ENCODE assay signal across 1 cellular context in the genomic region with DNA sequence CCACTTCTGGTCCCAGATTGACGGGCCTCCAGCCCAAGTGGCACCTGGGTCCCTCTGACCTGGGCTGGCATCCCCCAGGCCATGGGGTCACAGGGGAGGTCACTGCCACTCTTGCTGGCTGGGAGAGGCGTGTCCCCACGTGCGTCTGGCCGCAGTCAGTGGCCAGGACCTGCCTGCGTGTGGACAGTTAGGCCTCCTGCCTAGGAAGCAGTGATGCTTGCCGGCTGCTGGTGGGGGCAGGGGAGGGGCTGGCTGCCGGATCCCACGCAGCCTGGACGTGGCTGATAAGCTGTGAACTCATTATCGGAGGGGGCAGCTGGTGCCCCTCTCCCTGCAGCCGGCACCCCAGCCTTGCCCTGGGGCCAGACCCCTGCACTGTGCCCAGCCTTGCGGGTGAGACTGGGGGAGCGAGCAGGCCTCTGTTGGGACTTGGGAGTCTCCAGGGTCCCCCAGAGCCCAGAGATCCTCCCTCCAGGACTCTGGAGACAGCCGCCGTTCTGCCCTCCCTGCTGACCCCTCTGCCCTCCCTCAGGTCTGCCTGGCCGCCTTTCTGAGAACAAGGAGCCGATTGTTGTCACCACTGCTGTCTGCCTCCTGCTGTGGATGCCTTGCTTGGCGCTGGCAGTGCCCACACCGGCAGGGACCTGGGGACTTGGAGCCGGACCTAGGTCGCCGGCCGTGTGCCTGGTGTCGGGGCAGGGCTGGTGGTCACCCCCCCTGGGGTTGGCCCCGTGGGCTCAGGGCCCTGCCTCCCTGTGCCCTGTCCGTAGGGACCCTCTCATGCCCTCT.
TF ChIP-seq lines count a peak whose summit lies in the region.

No MANE protein-coding gene starts in this region.

TF ChIP-seq in HepG2, 621 proteins besides CTCF, POLR2A, EP300 and RAD21 (continued from another document and continues in another):
- TF ChIP-seq, protein P1, sequence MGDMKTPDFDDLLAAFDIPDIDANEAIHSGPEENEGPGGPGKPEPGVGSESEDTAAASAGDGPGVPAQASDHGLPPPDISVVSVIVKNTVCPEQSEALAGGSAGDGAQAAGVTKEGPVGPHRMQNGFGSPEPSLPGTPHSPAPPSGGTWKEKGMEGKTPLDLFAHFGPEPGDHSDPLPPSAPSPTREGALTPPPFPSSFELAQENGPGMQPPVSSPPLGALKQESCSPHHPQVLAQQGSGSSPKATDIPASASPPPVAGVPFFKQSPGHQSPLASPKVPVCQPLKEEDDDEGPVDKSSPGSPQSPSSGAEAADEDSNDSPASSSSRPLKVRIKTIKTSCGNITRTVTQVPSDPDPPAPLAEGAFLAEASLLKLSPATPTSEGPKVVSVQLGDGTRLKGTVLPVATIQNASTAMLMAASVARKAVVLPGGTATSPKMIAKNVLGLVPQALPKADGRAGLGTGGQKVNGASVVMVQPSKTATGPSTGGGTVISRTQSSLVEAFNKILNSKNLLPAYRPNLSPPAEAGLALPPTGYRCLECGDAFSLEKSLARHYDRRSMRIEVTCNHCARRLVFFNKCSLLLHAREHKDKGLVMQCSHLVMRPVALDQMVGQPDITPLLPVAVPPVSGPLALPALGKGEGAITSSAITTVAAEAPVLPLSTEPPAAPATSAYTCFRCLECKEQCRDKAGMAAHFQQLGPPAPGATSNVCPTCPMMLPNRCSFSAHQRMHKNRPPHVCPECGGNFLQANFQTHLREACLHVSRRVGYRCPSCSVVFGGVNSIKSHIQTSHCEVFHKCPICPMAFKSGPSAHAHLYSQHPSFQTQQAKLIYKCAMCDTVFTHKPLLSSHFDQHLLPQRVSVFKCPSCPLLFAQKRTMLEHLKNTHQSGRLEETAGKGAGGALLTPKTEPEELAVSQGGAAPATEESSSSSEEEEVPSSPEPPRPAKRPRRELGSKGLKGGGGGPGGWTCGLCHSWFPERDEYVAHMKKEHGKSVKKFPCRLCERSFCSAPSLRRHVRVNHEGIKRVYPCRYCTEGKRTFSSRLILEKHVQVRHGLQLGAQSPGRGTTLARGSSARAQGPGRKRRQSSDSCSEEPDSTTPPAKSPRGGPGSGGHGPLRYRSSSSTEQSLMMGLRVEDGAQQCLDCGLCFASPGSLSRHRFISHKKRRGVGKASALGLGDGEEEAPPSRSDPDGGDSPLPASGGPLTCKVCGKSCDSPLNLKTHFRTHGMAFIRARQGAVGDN (CRISPR knock-in tag; IDR thresholded peaks at IDR 0.05), result peak; percentile 46
- TF ChIP-seq SSRP1 (CRISPR knock-in tag; IDR thresholded peaks at IDR 0.05) (no peak), ZNF720 (CRISPR knock-in tag; IDR thresholded peaks at IDR 0.05) (no peak), RFXAP (CRISPR knock-in tag; IDR thresholded peaks at IDR 0.05; ENCODE audit: borderline replicate concordance) (no peak), TBL1XR1 (IDR thresholded peaks at IDR 0.05; ENCODE audit: borderline replicate concordance, low read length, partially characterized antibody) (no peak), MBD4 (IDR thresholded peaks at IDR 0.05; ENCODE audit: borderline replicate concordance, low read length) (no peak), ZBTB38 (CRISPR knock-in tag; IDR thresholded peaks at IDR 0.05) (no peak; the same call in 1 of the 2 replicates), NFIB (CRISPR knock-in tag; IDR thresholded peaks at IDR 0.05; ENCODE audit: borderline replicate concordance) (no peak), ZNF891 (CRISPR knock-in tag; IDR thresholded peaks at IDR 0.05) (no peak), GATA4 (IDR thresholded peaks at IDR 0.05; ENCODE audit: borderline replicate concordance, low read depth) (no peak), TP53 (CRISPR knock-in tag; conservative IDR thresholded peaks at IDR 0.05) (no peak), PRMT3 (CRISPR knock-in tag; IDR thresholded peaks at IDR 0.05; ENCODE audit: borderline replicate concordance, low read depth) (no peak), SAP130 (CRISPR knock-in tag; IDR thresholded peaks at IDR 0.05; ENCODE audit: low read depth) (no peak; the same call in 1 of the 2 replicates)
- TF ChIP-seq, protein P2, sequence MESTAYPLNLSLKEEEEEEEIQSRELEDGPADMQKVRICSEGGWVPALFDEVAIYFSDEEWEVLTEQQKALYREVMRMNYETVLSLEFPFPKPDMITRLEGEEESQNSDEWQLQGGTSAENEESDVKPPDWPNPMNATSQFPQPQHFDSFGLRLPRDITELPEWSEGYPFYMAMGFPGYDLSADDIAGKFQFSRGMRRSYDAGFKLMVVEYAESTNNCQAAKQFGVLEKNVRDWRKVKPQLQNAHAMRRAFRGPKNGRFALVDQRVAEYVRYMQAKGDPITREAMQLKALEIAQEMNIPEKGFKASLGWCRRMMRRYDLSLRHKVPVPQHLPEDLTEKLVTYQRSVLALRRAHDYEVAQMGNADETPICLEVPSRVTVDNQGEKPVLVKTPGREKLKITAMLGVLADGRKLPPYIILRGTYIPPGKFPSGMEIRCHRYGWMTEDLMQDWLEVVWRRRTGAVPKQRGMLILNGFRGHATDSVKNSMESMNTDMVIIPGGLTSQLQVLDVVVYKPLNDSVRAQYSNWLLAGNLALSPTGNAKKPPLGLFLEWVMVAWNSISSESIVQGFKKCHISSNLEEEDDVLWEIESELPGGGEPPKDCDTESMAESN (CRISPR knock-in tag; conservative IDR thresholded peaks at IDR 0.05), result no peak
- TF ChIP-seq, protein P3, sequence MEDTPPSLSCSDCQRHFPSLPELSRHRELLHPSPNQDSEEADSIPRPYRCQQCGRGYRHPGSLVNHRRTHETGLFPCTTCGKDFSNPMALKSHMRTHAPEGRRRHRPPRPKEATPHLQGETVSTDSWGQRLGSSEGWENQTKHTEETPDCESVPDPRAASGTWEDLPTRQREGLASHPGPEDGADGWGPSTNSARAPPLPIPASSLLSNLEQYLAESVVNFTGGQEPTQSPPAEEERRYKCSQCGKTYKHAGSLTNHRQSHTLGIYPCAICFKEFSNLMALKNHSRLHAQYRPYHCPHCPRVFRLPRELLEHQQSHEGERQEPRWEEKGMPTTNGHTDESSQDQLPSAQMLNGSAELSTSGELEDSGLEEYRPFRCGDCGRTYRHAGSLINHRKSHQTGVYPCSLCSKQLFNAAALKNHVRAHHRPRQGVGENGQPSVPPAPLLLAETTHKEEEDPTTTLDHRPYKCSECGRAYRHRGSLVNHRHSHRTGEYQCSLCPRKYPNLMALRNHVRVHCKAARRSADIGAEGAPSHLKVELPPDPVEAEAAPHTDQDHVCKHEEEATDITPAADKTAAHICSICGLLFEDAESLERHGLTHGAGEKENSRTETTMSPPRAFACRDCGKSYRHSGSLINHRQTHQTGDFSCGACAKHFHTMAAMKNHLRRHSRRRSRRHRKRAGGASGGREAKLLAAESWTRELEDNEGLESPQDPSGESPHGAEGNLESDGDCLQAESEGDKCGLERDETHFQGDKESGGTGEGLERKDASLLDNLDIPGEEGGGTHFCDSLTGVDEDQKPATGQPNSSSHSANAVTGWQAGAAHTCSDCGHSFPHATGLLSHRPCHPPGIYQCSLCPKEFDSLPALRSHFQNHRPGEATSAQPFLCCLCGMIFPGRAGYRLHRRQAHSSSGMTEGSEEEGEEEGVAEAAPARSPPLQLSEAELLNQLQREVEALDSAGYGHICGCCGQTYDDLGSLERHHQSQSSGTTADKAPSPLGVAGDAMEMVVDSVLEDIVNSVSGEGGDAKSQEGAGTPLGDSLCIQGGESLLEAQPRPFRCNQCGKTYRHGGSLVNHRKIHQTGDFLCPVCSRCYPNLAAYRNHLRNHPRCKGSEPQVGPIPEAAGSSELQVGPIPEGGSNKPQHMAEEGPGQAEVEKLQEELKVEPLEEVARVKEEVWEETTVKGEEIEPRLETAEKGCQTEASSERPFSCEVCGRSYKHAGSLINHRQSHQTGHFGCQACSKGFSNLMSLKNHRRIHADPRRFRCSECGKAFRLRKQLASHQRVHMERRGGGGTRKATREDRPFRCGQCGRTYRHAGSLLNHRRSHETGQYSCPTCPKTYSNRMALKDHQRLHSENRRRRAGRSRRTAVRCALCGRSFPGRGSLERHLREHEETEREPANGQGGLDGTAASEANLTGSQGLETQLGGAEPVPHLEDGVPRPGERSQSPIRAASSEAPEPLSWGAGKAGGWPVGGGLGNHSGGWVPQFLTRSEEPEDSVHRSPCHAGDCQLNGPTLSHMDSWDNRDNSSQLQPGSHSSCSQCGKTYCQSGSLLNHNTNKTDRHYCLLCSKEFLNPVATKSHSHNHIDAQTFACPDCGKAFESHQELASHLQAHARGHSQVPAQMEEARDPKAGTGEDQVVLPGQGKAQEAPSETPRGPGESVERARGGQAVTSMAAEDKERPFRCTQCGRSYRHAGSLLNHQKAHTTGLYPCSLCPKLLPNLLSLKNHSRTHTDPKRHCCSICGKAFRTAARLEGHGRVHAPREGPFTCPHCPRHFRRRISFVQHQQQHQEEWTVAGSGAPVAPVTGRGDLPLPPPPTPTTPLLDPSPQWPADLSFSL (CRISPR knock-in tag; IDR thresholded peaks at IDR 0.05), result no peak
- TF ChIP-seq, protein P4, sequence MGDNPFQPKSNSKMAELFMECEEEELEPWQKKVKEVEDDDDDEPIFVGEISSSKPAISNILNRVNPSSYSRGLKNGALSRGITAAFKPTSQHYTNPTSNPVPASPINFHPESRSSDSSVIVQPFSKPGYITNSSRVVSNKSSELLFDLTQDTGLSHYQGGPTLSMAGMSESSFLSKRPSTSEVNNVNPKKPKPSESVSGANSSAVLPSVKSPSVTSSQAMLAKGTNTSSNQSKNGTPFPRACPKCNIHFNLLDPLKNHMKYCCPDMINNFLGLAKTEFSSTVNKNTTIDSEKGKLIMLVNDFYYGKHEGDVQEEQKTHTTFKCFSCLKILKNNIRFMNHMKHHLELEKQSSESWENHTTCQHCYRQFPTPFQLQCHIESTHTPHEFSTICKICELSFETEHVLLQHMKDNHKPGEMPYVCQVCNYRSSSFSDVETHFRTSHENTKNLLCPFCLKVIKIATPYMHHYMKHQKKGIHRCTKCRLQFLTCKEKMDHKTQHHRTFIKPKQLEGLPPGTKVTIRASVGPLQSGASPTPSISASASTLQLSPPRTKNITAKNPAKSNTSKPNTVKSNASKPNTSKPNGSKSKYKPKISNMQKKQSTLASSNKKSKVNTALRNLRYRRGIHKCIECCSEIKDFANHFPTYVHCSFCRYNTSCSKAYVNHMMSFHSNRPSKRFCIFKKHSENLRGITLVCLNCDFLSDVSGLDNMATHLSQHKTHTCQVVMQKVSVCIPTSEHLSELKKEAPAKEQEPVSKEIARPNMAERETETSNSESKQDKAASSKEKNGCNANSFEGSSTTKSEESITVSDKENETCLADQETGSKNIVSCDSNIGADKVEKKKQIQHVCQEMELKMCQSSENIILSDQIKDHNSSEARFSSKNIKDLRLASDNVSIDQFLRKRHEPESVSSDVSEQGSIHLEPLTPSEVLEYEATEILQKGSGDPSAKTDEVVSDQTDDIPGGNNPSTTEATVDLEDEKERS (CRISPR knock-in tag; IDR thresholded peaks at IDR 0.05), result no peak
- TF ChIP-seq, protein P5, sequence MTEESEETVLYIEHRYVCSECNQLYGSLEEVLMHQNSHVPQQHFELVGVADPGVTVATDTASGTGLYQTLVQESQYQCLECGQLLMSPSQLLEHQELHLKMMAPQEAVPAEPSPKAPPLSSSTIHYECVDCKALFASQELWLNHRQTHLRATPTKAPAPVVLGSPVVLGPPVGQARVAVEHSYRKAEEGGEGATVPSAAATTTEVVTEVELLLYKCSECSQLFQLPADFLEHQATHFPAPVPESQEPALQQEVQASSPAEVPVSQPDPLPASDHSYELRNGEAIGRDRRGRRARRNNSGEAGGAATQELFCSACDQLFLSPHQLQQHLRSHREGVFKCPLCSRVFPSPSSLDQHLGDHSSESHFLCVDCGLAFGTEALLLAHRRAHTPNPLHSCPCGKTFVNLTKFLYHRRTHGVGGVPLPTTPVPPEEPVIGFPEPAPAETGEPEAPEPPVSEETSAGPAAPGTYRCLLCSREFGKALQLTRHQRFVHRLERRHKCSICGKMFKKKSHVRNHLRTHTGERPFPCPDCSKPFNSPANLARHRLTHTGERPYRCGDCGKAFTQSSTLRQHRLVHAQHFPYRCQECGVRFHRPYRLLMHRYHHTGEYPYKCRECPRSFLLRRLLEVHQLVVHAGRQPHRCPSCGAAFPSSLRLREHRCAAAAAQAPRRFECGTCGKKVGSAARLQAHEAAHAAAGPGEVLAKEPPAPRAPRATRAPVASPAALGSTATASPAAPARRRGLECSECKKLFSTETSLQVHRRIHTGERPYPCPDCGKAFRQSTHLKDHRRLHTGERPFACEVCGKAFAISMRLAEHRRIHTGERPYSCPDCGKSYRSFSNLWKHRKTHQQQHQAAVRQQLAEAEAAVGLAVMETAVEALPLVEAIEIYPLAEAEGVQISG (CRISPR knock-in tag; IDR thresholded peaks at IDR 0.05), result no peak
- TF ChIP-seq, protein P6, sequence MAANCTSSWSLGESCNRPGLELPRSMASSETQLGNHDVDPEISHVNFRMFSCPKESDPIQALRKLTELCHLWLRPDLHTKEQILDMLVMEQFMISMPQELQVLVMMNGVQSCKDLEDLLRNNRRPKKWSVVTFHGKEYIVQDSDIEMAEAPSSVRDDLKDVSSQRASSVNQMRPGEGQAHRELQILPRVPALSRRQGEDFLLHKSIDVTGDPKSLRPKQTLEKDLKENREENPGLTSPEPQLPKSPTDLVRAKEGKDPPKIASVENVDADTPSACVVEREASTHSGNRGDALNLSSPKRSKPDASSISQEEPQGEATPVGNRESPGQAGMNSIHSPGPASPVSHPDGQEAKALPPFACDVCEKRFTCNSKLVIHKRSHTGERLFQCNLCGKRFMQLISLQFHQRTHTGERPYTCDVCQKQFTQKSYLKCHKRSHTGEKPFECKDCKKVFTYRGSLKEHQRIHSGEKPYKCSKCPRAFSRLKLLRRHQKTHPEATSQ (CRISPR knock-in tag; IDR thresholded peaks at IDR 0.05; ENCODE audit: borderline replicate concordance), result no peak
- TF ChIP-seq, protein P7, sequence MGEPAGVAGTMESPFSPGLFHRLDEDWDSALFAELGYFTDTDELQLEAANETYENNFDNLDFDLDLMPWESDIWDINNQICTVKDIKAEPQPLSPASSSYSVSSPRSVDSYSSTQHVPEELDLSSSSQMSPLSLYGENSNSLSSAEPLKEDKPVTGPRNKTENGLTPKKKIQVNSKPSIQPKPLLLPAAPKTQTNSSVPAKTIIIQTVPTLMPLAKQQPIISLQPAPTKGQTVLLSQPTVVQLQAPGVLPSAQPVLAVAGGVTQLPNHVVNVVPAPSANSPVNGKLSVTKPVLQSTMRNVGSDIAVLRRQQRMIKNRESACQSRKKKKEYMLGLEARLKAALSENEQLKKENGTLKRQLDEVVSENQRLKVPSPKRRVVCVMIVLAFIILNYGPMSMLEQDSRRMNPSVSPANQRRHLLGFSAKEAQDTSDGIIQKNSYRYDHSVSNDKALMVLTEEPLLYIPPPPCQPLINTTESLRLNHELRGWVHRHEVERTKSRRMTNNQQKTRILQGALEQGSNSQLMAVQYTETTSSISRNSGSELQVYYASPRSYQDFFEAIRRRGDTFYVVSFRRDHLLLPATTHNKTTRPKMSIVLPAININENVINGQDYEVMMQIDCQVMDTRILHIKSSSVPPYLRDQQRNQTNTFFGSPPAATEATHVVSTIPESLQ (CRISPR knock-in tag; conservative IDR thresholded peaks at IDR 0.05), result no peak
- TF ChIP-seq, protein P8, sequence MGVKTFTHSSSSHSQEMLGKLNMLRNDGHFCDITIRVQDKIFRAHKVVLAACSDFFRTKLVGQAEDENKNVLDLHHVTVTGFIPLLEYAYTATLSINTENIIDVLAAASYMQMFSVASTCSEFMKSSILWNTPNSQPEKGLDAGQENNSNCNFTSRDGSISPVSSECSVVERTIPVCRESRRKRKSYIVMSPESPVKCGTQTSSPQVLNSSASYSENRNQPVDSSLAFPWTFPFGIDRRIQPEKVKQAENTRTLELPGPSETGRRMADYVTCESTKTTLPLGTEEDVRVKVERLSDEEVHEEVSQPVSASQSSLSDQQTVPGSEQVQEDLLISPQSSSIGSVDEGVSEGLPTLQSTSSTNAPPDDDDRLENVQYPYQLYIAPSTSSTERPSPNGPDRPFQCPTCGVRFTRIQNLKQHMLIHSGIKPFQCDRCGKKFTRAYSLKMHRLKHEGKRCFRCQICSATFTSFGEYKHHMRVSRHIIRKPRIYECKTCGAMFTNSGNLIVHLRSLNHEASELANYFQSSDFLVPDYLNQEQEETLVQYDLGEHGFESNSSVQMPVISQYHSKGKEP (CRISPR knock-in tag; IDR thresholded peaks at IDR 0.05), result no peak
